Comparison of ENCODE assay signal across 22 cellular contexts in genomic region chr12:34298971-34299801, GRCh38.
DNase-seq lines count a peak whose midpoint lies in the region; ATAC-seq, FAIRE-seq and TF ChIP-seq lines count a peak whose summit lies in the region.
"Had no signal": no experiment of that assay in that cellular context is flagged by ENCODE, and none has a peak within 500 bp of the region (broad histone marks: within the 10 kb centered on the region; RNA-seq: fewer than 3 reads in every experiment).

No MANE protein-coding gene starts in this region.

- H3K36me3 ChIP-seq in right atrium auricular region, result no peaks in the 10 kb centered on the region
- H3K36me3 ChIP-seq: MG63 had no signal

- TF ChIP-seq CTCF in right atrium auricular region (IDR thresholded peaks at IDR 0.05), result no peak

- no peaks in the 10 kb centered on the region for H3K9me3 ChIP-seq in right atrium auricular region
- H3K9me3 ChIP-seq: MG63 had no signal

- FAIRE-seq in GM12892 (lab: Jason Lieb, UNC), result no peak
- FAIRE-seq: D721Med, GM19239, H1 had no signal

- ATAC-seq in Right ventricle myocardium inferior, result no peak
- ATAC-seq in left cardiac atrium, result no peak
- ATAC-seq: Panc1 had no signal

- peak; percentile 22 for DNase-seq in Right ventricle myocardium inferior (ENCODE audit: missing footprints)
- no peak for DNase-seq in right atrium auricular region (ENCODE audit: low spot score)
- peak; percentile 5 for DNase-seq in left cardiac atrium
- peak; percentile 58 for DNase-seq in posterior vena cava (ENCODE audit: low spot score)
- no peak for DNase-seq in GM12892 (ENCODE audit: insufficient read length)
- DNase-seq in CD1c-positive myeloid dendritic cell (ENCODE audit: extremely low spot score), result no peak
- DNase-seq in UCSD-AML1 (lab: John Stamatoyannopoulos, UW; ENCODE audit: unreplicated experiment), result no peak
- DNase-seq: 8988T, DMS53, GDM1, MG63, NCI-H1417, NCI-H1694 treated with DMSO at 0.1 percent for 48 hours, NCI-H2081 treated with DMSO at 0.1 percent for 48 hours, NCI-H2171 treated with DMSO at 0.1 percent for 48 hours, NCI-H524 treated with DMSO at 0.1 percent for 48 hours, NCI-H82 had no signal

- no peaks in the 10 kb centered on the region for H3K4me1 ChIP-seq in right atrium auricular region

- H3K27ac ChIP-seq in right atrium auricular region, result no peak overlapping the region
- H3K27ac ChIP-seq: C4-2B had no signal

- no peaks in the 10 kb centered on the region for H3K27me3 ChIP-seq in right atrium auricular region
- H3K27me3 ChIP-seq: MG63 had no signal

- no peak overlapping the region for H3K4me3 ChIP-seq in right atrium auricular region
- H3K4me3 ChIP-seq: MG63 had no signal

- TF ChIP-seq POLR2A in GM12892 (IDR thresholded peaks at IDR 0.05; ENCODE audit: low read depth, low read length), result no peak

- intact Hi-C loops in Right ventricle myocardium inferior (cut with DNase I), result no loop called here
- intact Hi-C loops in left cardiac atrium (cut with DNase I), result no loop called here
- intact Hi-C loops in posterior vena cava (cut with DNase I), result no loop called here

Comparison
In these comparisons a context has a peak if more than half of its experiments do, and no peak if none do; other contexts are left out.
1. DNase-seq: peak in Right ventricle myocardium inferior (single experiment), left cardiac atrium (single experiment) and posterior vena cava (single experiment); none in right atrium auricular region (single experiment), GM12892 (single experiment), CD1c-positive myeloid dendritic cell (single experiment) and UCSD-AML1 (single experiment).